ENCODE assay signal across 8 cellular contexts in the genomic region with DNA sequence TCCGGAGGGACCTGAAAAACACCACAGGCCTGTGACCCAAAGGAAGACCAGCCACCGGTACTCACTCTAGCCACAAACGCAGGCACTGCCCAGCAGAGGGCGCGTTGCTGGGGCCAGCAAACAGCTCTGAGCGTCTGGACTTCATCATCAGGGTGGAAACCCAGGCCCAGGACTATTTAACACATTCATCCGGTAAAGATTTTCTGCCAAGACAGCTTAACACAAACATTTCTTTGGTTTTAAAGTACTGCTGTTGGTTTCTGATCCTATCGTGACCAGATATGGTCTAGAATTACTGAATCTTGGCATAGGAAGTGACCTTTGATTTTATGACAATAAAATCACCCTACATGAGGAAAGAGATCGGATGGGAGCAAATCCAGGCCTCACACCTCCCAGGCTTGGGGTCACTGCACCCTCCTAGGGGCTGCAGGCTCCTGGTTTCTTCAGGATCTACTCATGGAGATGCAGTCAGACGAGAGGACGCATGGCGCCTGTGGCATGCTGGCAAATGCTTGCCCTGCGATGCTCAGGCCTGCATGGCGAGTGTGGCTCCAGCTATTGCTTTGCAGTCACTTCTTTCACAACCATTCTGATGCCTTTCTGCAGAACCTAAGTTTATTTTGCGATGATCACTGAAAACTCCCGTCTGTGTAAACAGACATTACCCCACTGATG.
DNase-seq lines count a peak whose midpoint lies in the region; ATAC-seq and TF ChIP-seq lines count a peak whose summit lies in the region.

No MANE protein-coding gene starts in this region.

- no peak overlapping the region for H3K4me3 Mint-ChIP-seq in CD4-positive, alpha-beta memory T cell

- no peak overlapping the region for H3K27ac ChIP-seq in colonic mucosa
- no peak overlapping the region for H3K27ac ChIP-seq in CD4-positive, alpha-beta memory T cell (ENCODE audit: low read depth, low read length)

- POLR2A ChIA-PET in CD4-positive, alpha-beta memory T cell (lab: Charles Lee; ENCODE audit: partially characterized antibody): no interaction called here

- CTCF ChIA-PET in CD4-positive, alpha-beta memory T cell (lab: Charles Lee; ENCODE audit: partially characterized antibody): interaction anchor here (1.0 to 1.2 kb wide), 2 partner anchors 8 to 733 kb away, joined by 3 to 5 read pairs; no protein-coding TSS in a partner anchor

- in situ Hi-C loops in GM13976 (cut with MboI; ENCODE audit: low sequenced_read_pairs, unreplicated experiment): no loop called here

- no peaks in the 10 kb centered on the region for H3K36me3 Mint-ChIP-seq in CD4-positive, alpha-beta memory T cell

- H3K27ac Mint-ChIP-seq in CD4-positive, alpha-beta memory T cell: no peak overlapping the region

- no peak overlapping the region for H3K4me3 ChIP-seq in AG10803 (ENCODE audit: low read length)
- H3K4me3 ChIP-seq in colonic mucosa: no peak overlapping the region
- H3K4me3 ChIP-seq in CD4-positive, alpha-beta memory T cell (ENCODE audit: low read length in 2 of 2): no peak overlapping the region

- H3K27me3 ChIP-seq in colonic mucosa: no peaks in the 10 kb centered on the region
- no peaks in the 10 kb centered on the region for H3K27me3 ChIP-seq in CD4-positive, alpha-beta memory T cell (ENCODE audit: insufficient read depth, low read length)

- H3K9me3 Mint-ChIP-seq in CD4-positive, alpha-beta memory T cell: peaks cover 0 to 6% (median 0%) of the 10 kb centered on the region in 8 donors

- intact Hi-C loops in colonic mucosa (cut with DNase I): loop anchor here (2.0 kb wide), 1 partner anchor 73 kb away; no protein-coding TSS in a partner anchor
- intact Hi-C loops in CD4-positive, alpha-beta memory T cell (cut with micrococcal nuclease): no loop called here

- no peaks in the 10 kb centered on the region for H3K4me1 Mint-ChIP-seq in CD4-positive, alpha-beta memory T cell

- peak; percentile 85 for ATAC-seq in HG02798 (IDR thresholded peaks at IDR 0.05; ENCODE audit: poor library complexity, unreplicated experiment)

- peak; percentile 75 for TF ChIP-seq CTCF in AG10803 (conservative IDR thresholded peaks at IDR 0.05; ENCODE audit: low read length)
- TF ChIP-seq CTCF in GM13976 (IDR thresholded peaks at IDR 0.05; ENCODE audit: borderline replicate concordance, control extremely low read depth, extremely low read depth, insufficient read depth, missing control alignments): peak; percentile 71
- peak; percentile 61 for TF ChIP-seq CTCF in colonic mucosa (IDR thresholded peaks at IDR 0.05)

- DNase-seq in AG10803 (ENCODE audit: low read depth) (peak; percentile 54), GM13976 (ENCODE audit: low spot score) (peak; percentile 56), OCI-M1 (lab: John Stamatoyannopoulos, UW) (peak; percentile 62), colonic mucosa (peak; percentile 70), myocyte (ENCODE audit: low read depth) (peak; percentile 25), NOMO-1 treated with dmso at 0.1 percent for 144 hours (lab: John Stamatoyannopoulos, UW; ENCODE audit: unreplicated experiment) (no peak)
- DNase-seq in CD4-positive, alpha-beta memory T cell: no peak

- H3K27me3 Mint-ChIP-seq in CD4-positive, alpha-beta memory T cell: peaks cover 8 to 11% of the 10 kb centered on the region in 2 donors

- H3K4me1 ChIP-seq in colonic mucosa: no peaks in the 10 kb centered on the region
- no peaks in the 10 kb centered on the region for H3K4me1 ChIP-seq in CD4-positive, alpha-beta memory T cell (ENCODE audit: insufficient read depth, low read length)

- H3K36me3 ChIP-seq in colonic mucosa: no peaks in the 10 kb centered on the region
- no peaks in the 10 kb centered on the region for H3K36me3 ChIP-seq in CD4-positive, alpha-beta memory T cell (ENCODE audit: insufficient read depth, low read length)

- no peaks in the 10 kb centered on the region for H3K9me3 ChIP-seq in colonic mucosa
- H3K9me3 ChIP-seq in CD4-positive, alpha-beta memory T cell (ENCODE audit: control insufficient read depth in 1 of 2, low read length in 2 of 2): no peaks in the 10 kb centered on the region

- no peak overlapping the region for H3K9ac ChIP-seq in colonic mucosa (ENCODE audit: low read depth in 2 of 2, low read length in 2 of 2)

Comparison
In these comparisons a context has a peak if more than half of its experiments do, and no peak if none do; other contexts are left out.
1. DNase-seq: peak in AG10803 (single experiment), GM13976 (single experiment), OCI-M1 (single experiment), colonic mucosa (single experiment) and myocyte (single experiment); none in CD4-positive, alpha-beta memory T cell (0 of 5) and NOMO-1 treated with dmso at 0.1 percent for 144 hours (single experiment).
2. Peak in every context shown above with its lines, with median percentiles within 50 percentile points of each other: CTCF ChIP-seq.